In genomic region chr10:95837783-95838182, GRCh38 we compare ENCODE assay signal across 13 cellular contexts.
DNase-seq lines count a peak whose midpoint lies in the region; ATAC-seq, FAIRE-seq and TF ChIP-seq lines count a peak whose summit lies in the region.
"Had no signal": no experiment of that assay in that cellular context is flagged by ENCODE, and none has a peak within 500 bp of the region (broad histone marks: within the 10 kb centered on the region; RNA-seq: fewer than 3 reads in every experiment).

No MANE protein-coding gene starts in this region.

- H3K27me3 ChIP-seq in PC-9 (ENCODE audit: insufficient read depth, low read depth), result no peaks in the 10 kb centered on the region

- H3K36me3 Mint-ChIP-seq in T-helper 17 cell (ENCODE audit: low read depth), result peaks cover 2% of the 10 kb centered on the region

- H3K79me2 ChIP-seq in PC-9 (ENCODE audit: low read depth), result no peaks in the 10 kb centered on the region

- peaks cover 8% of the 10 kb centered on the region for H3K27me3 Mint-ChIP-seq in T-helper 17 cell

- POLR2A ChIA-PET in PC-9 (lab: Charles Lee; ENCODE audit: unreplicated experiment), result no interaction called here

- H3K9me3 ChIP-seq in T-helper 17 cell (ENCODE audit: control insufficient read depth, low read length, poor library complexity, severe bottlenecking) (no peaks in the 10 kb centered on the region), PC-9 (ENCODE audit: insufficient read depth, low read depth) (no peaks in the 10 kb centered on the region)

- no peak overlapping the region for H3K4me2 ChIP-seq in PC-9

- H3K9me2 ChIP-seq in PC-9 (ENCODE audit: insufficient read depth), result no peaks in the 10 kb centered on the region

- no peak for TF ChIP-seq CTCF in PC-9 (conservative IDR thresholded peaks at IDR 0.05)

- no peaks in the 10 kb centered on the region for H3F3A ChIP-seq in PC-9 (ENCODE audit: insufficient read depth, low read depth)

- H3K4me1 ChIP-seq in PC-9 (replicated peaks; ENCODE audit: insufficient read depth), result no peaks in the 10 kb centered on the region

- BruUV-seq in PC-9 (replicated peaks; lab: Mats Ljungman, UMichigan), result no TSS peak

- FAIRE-seq in GM19239 (lab: Jason Lieb, UNC), result peak; percentile 96
- FAIRE-seq: endometrium, RCC 7860 had no signal

- H3K27ac ChIP-seq in PC-9, result no peak overlapping the region

- H3K4me3 Mint-ChIP-seq in T-helper 17 cell, result no peak overlapping the region

- peak; percentile 72 for ATAC-seq in HG02885 (IDR thresholded peaks at IDR 0.05; ENCODE audit: poor library complexity, unreplicated experiment)
- ATAC-seq in T-helper 17 cell, result no peak
- peak; percentile 55 for ATAC-seq in sciatic nerve
- ATAC-seq in HG03095 (IDR thresholded peaks at IDR 0.05; ENCODE audit: unreplicated experiment), result no peak

- H2AFZ ChIP-seq in PC-9, result no peak overlapping the region

- H3K36me3 ChIP-seq in PC-9 (ENCODE audit: low read depth), result no peaks in the 10 kb centered on the region

- CTCF ChIA-PET in PC-9 (lab: Charles Lee), result no interaction called here

- intact Hi-C loops in sciatic nerve (cut with DNase I), result no loop called here
- intact Hi-C loops in PC-9 (cut with micrococcal nuclease; ENCODE audit: unreplicated experiment), result no loop called here

- H4K20me1 ChIP-seq in PC-9 (ENCODE audit: insufficient read depth), result no peaks in the 10 kb centered on the region

- no peak overlapping the region for H3K4me3 ChIP-seq in PC-9

- H3K4me1 Mint-ChIP-seq in T-helper 17 cell, result peaks cover 13% of the 10 kb centered on the region

- peak overlapping the region; percentile 30 for H3K27ac Mint-ChIP-seq in T-helper 17 cell

- DNase-seq in GM19239 (ENCODE audit: insufficient read length, low spot score), result no peak
- DNase-seq in T-helper 17 cell, result no peak
- no peak for DNase-seq in sciatic nerve (ENCODE audit: low spot score)
- DNase-seq in PC-9, result no peak
- no peak for DNase-seq in GM19240 (ENCODE audit: insufficient read length, low spot score)
- no peak for DNase-seq in NCI-H2171 treated with DMSO at 0.1 percent for 48 hours (lab: John Stamatoyannopoulos, UW)
- DNase-seq: activated gamma-delta T cell; left cardiac atrium; stimulated activated CD4-positive, alpha-beta T cell treated with anti-CD3 and anti-CD28 coated beads, Interleukin-1b, Interleukin-23, amount 100 ng/mL, for 48 hours had no signal

Comparison
In these comparisons a context has a peak if more than half of its experiments do, and no peak if none do; other contexts are left out.
1. ATAC-seq: peak in HG02885 (single experiment) and sciatic nerve (single experiment); none in T-helper 17 cell (single experiment) and HG03095 (single experiment).